In genomic region chr13:111186305-111186930, GRCh38 we compare ENCODE assay signal across 9 cellular contexts.
DNase-seq lines count a peak whose midpoint lies in the region; ATAC-seq and TF ChIP-seq lines count a peak whose summit lies in the region.
"Had no signal": no experiment of that assay in that cellular context is flagged by ENCODE, and none has a peak within 500 bp of the region (broad histone marks: within the 10 kb centered on the region; RNA-seq: fewer than 3 reads in every experiment).

No MANE protein-coding gene starts in this region.

- H3K4me1 Mint-ChIP-seq in CD8-positive, alpha-beta memory T cell = peaks cover 85 to 98% (median 98%) of the 10 kb centered on the region in 3 donors
- peaks cover 84% of the 10 kb centered on the region for H3K4me1 Mint-ChIP-seq in activated T-helper 17 cell treated with anti-CD3 and anti-CD28 coated beads, Interleukin-2, amount 50 U/mL, for 72 hours
- H3K4me1 Mint-ChIP-seq in neural progenitor cell = peaks cover 35% of the 10 kb centered on the region

- H3K9me3 ChIP-seq in CD8-positive, alpha-beta memory T cell (ENCODE audit: low read length) = no peaks in the 10 kb centered on the region
- H3K9me3 ChIP-seq in neural progenitor cell (ENCODE audit: low read depth) = no peaks in the 10 kb centered on the region
- H3K9me3 ChIP-seq: MG63 had no signal

- H3K79me2 ChIP-seq in neural progenitor cell (ENCODE audit: low read depth) = peaks cover 100% of the 10 kb centered on the region

- no peaks in the 10 kb centered on the region for H3K36me3 ChIP-seq in CD8-positive, alpha-beta memory T cell (ENCODE audit: insufficient read depth, low read length)
- no peaks in the 10 kb centered on the region for H3K36me3 ChIP-seq in neural progenitor cell

- DNase-seq in CD8-positive, alpha-beta memory T cell = no peak
- DNase-seq in neural progenitor cell (ENCODE audit: low spot score) (no peak), NCI-H1436 (lab: John Stamatoyannopoulos, UW) (no peak)
- DNase-seq: MG63 had no signal

- H3K4me3 ChIP-seq in CD8-positive, alpha-beta memory T cell (ENCODE audit: low read length) = no peak overlapping the region
- H3K4me3 ChIP-seq in neural progenitor cell = no peak overlapping the region
- H3K4me3 ChIP-seq: MG63 had no signal

- peaks cover 98% of the 10 kb centered on the region for H3K4me1 ChIP-seq in CD8-positive, alpha-beta memory T cell (ENCODE audit: insufficient read depth, low read length)
- no peaks in the 10 kb centered on the region for H3K4me1 ChIP-seq in neural progenitor cell

- H3K27ac Mint-ChIP-seq in CD8-positive, alpha-beta memory T cell = peak overlapping the region in 5 of 8 donors; percentile 37 to 94 (median 92)
- no peak overlapping the region for H3K27ac Mint-ChIP-seq in activated T-helper 17 cell treated with anti-CD3 and anti-CD28 coated beads, Interleukin-2, amount 50 U/mL, for 72 hours
- H3K27ac Mint-ChIP-seq in neural progenitor cell = peak overlapping the region; percentile 73

- no peak overlapping the region for H3K4me2 ChIP-seq in neural progenitor cell

- peaks cover 60% of the 10 kb centered on the region for H4K20me1 ChIP-seq in neural progenitor cell (ENCODE audit: low read depth)

- H3K4me3 Mint-ChIP-seq in CD8-positive, alpha-beta memory T cell = peak overlapping the region in 2 of 7 donors; percentile 84 to 85
- H3K4me3 Mint-ChIP-seq in activated T-helper 17 cell treated with anti-CD3 and anti-CD28 coated beads, Interleukin-2, amount 50 U/mL, for 72 hours = peak overlapping the region; percentile 79
- H3K4me3 Mint-ChIP-seq in neural progenitor cell = no peak overlapping the region

- H3K9me3 Mint-ChIP-seq in CD8-positive, alpha-beta memory T cell = no peaks in the 10 kb centered on the region
- peaks cover 3% of the 10 kb centered on the region for H3K9me3 Mint-ChIP-seq in activated T-helper 17 cell treated with anti-CD3 and anti-CD28 coated beads, Interleukin-2, amount 50 U/mL, for 72 hours
- peaks cover 21% of the 10 kb centered on the region for H3K9me3 Mint-ChIP-seq in neural progenitor cell

- H3K27me3 Mint-ChIP-seq in CD8-positive, alpha-beta memory T cell = no peaks in the 10 kb centered on the region
- H3K27me3 Mint-ChIP-seq in activated T-helper 17 cell treated with anti-CD3 and anti-CD28 coated beads, Interleukin-2, amount 50 U/mL, for 72 hours = no peaks in the 10 kb centered on the region
- peaks cover 3% of the 10 kb centered on the region for H3K27me3 Mint-ChIP-seq in neural progenitor cell (ENCODE audit: insufficient read depth, low read depth)

- POLR2A ChIA-PET in CD8-positive, alpha-beta memory T cell (lab: Charles Lee) = no interaction called here

- H2AFZ ChIP-seq in neural progenitor cell (replicated peaks) = no peak overlapping the region

- H3K27me3 ChIP-seq in CD8-positive, alpha-beta memory T cell (ENCODE audit: insufficient read depth, low read length, poor library complexity, severe bottlenecking) = no peaks in the 10 kb centered on the region
- no peaks in the 10 kb centered on the region for H3K27me3 ChIP-seq in neural progenitor cell
- H3K27me3 ChIP-seq: MG63 had no signal

- TF ChIP-seq CTCF in neural progenitor cell (IDR thresholded peaks at IDR 0.05) = no peak

- H3K9ac ChIP-seq in neural progenitor cell = no peak overlapping the region

- no peaks in the 10 kb centered on the region for H3F3A ChIP-seq in neural progenitor cell (ENCODE audit: low read depth)

- peak; percentile 32 for ATAC-seq in GM19351 (IDR thresholded peaks at IDR 0.05; ENCODE audit: unreplicated experiment)
- ATAC-seq in activated T-helper 17 cell treated with anti-CD3 and anti-CD28 coated beads, Interleukin-2, amount 50 U/mL, for 72 hours (replicated peaks) = no peak
- ATAC-seq in GM19328 (IDR thresholded peaks at IDR 0.05; ENCODE audit: unreplicated experiment) = no peak
- no peak for ATAC-seq in HG02759 (IDR thresholded peaks at IDR 0.05; ENCODE audit: unreplicated experiment)
- no peak for ATAC-seq in GM18909 (IDR thresholded peaks at IDR 0.05; ENCODE audit: poor library complexity, unreplicated experiment)

- no peak overlapping the region for H3K27ac ChIP-seq in CD8-positive, alpha-beta memory T cell (ENCODE audit: low read depth, low read length)
- no peak overlapping the region for H3K27ac ChIP-seq in neural progenitor cell

- CTCF ChIA-PET in CD8-positive, alpha-beta memory T cell (lab: Charles Lee) = no interaction called here

- H3K36me3 Mint-ChIP-seq in CD8-positive, alpha-beta memory T cell = peaks cover 0 to 3% (median 0%) of the 10 kb centered on the region in 3 donors
- peaks cover 34% of the 10 kb centered on the region for H3K36me3 Mint-ChIP-seq in activated T-helper 17 cell treated with anti-CD3 and anti-CD28 coated beads, Interleukin-2, amount 50 U/mL, for 72 hours (ENCODE audit: low read depth)
- peaks cover 31% of the 10 kb centered on the region for H3K36me3 Mint-ChIP-seq in neural progenitor cell
